Comparison of ENCODE assay signal across 19 cellular contexts in genomic region chr3:10665611-10666010, GRCh38.
DNase-seq lines count a peak whose midpoint lies in the region; ATAC-seq, FAIRE-seq and TF ChIP-seq lines count a peak whose summit lies in the region.
"Had no signal": no experiment of that assay in that cellular context is flagged by ENCODE, and none has a peak within 500 bp of the region (broad histone marks: within the 10 kb centered on the region; RNA-seq: fewer than 3 reads in every experiment).

No MANE protein-coding gene starts in this region.

- peak; percentile 46 for TF ChIP-seq RAD21 in liver (IDR thresholded peaks at IDR 0.05)
- TF ChIP-seq RAD21 in HepG2 (CRISPR knock-in tag; IDR thresholded peaks at IDR 0.05), result no peak

- no peak for FAIRE-seq in HepG2 (lab: Jason Lieb, UNC)
- FAIRE-seq: GM12891, GM18507, H54 had no signal

- H3K79me2 ChIP-seq in HepG2 (ENCODE audit: insufficient read depth, low read length) (no peaks in the 10 kb centered on the region), PC-3 (ENCODE audit: low read length) (no peaks in the 10 kb centered on the region)

- in situ Hi-C loops in HepG2 (cut with HindIII; ENCODE audit: extremely low pct_ligation_motif_present, low pct_unique_long_range_greater_than_20kb), result no loop called here

- no peaks in the 10 kb centered on the region for H3K9me3 Mint-ChIP-seq in endothelial cell (ENCODE audit: unreplicated experiment)

- no peak overlapping the region for H3K4me3 Mint-ChIP-seq in endothelial cell (ENCODE audit: unreplicated experiment)
- H3K4me3 Mint-ChIP-seq: CD4-positive, alpha-beta memory T cell had no signal

- H3K9me2 ChIP-seq in PC-3 (replicated peaks; ENCODE audit: low read length), result no peaks in the 10 kb centered on the region

- TF ChIP-seq EP300 in HepG2 (IDR thresholded peaks at IDR 0.05; ENCODE audit: low read depth in 2 of 2, low read length in 2 of 2) (no peak), HepG2 (CRISPR knock-in tag; IDR thresholded peaks at IDR 0.05; ENCODE audit: borderline replicate concordance) (no peak)

- no peaks in the 10 kb centered on the region for H3K36me3 ChIP-seq in liver (ENCODE audit: control insufficient read depth in 4 of 4, insufficient read depth in 3 of 4, low read depth in 1 of 4, low read length in 3 of 4)
- no peaks in the 10 kb centered on the region for H3K36me3 ChIP-seq in HepG2 (replicated peaks in 1 of 2; ENCODE audit: control insufficient read depth in 1 of 2, insufficient read depth in 2 of 2, low read length in 2 of 2)
- H3K36me3 ChIP-seq in PC-3 (ENCODE audit: low read depth, low read length), result no peaks in the 10 kb centered on the region
- H3K36me3 ChIP-seq: HAP-1 had no signal

- H3K9ac ChIP-seq in liver (ENCODE audit: low read depth in 1 of 2, low read length in 2 of 2) (no peak overlapping the region), HepG2 (ENCODE audit: insufficient read depth, low read depth, low read length) (no peak overlapping the region), PC-3 (ENCODE audit: low read length) (no peak overlapping the region)

- H3K27ac ChIP-seq in liver (ENCODE audit: low read depth in 1 of 2, low read length in 2 of 2) (no peak overlapping the region), HepG2 (ENCODE audit: extremely low read length, insufficient read depth, low read length) (no peak overlapping the region), PC-3 (ENCODE audit: low read length) (no peak overlapping the region)

- H3K4me1 ChIP-seq in liver (ENCODE audit: control insufficient read depth in 4 of 4, insufficient read depth in 4 of 4, low read length in 3 of 4) (peaks cover 3 to 15% (median 10%) of the 10 kb centered on the region in 4 donors), HepG2 (ENCODE audit: insufficient read depth, low read length) (peaks cover 14% of the 10 kb centered on the region), PC-3 (ENCODE audit: insufficient read depth, low read length) (no peaks in the 10 kb centered on the region)
- H3K4me1 ChIP-seq: HAP-1 had no signal

- H3K4me3 ChIP-seq in liver (ENCODE audit: low read depth in 1 of 3, low read length in 3 of 3) (no peak overlapping the region), HepG2 (replicated peaks in 1 of 3; ENCODE audit: insufficient read depth in 1 of 3, low read depth in 2 of 3, low read length in 3 of 3) (no peak overlapping the region), PC-3 (ENCODE audit: low read length) (no peak overlapping the region)
- H3K4me3 ChIP-seq: HAP-1 had no signal

- POLR2A ChIA-PET in HepG2 (lab: Yijun Ruan, JAX), result no interaction called here
- POLR2A ChIA-PET in PC-3 (lab: Charles Lee; ENCODE audit: unreplicated experiment), result interaction anchor here (0.6 kb wide), 1 partner anchor 301 kb away, joined by 3 read pairs; no protein-coding TSS in a partner anchor

- TF ChIP-seq CTCF in liver (IDR thresholded peaks at IDR 0.05; ENCODE audit: low read depth, low read length, missing input control), result no peak
- no peak for TF ChIP-seq CTCF in HepG2 (CRISPR knock-in tag; IDR thresholded peaks at IDR 0.05)
- no peak for TF ChIP-seq CTCF in PC-3 (conservative IDR thresholded peaks at IDR 0.05; ENCODE audit: low read depth, low read length)
- TF ChIP-seq CTCF in endothelial cell (IDR thresholded peaks at IDR 0.05; ENCODE audit: unreplicated experiment), result no peak

- H3K9me3 ChIP-seq in liver (ENCODE audit: control insufficient read depth in 4 of 4, low read length in 3 of 4) (no peaks in the 10 kb centered on the region), HepG2 (ENCODE audit: low read length) (no peaks in the 10 kb centered on the region), PC-3 (ENCODE audit: low read length) (no peaks in the 10 kb centered on the region)
- H3K9me3 ChIP-seq: HAP-1 had no signal

- no peaks in the 10 kb centered on the region for H3K36me3 Mint-ChIP-seq in endothelial cell (ENCODE audit: low read depth, unreplicated experiment)
- H3K36me3 Mint-ChIP-seq: CD4-positive, alpha-beta memory T cell had no signal

- ATAC-seq in HepG2 (no peak), PC-3 (peak; percentile 46; the same call in 1 of the 2 replicates), left lobe of liver (peak; percentile 52)

- peaks cover 6% of the 10 kb centered on the region for H3K27me3 Mint-ChIP-seq in endothelial cell (ENCODE audit: unreplicated experiment)

- intact Hi-C loops in HepG2 (cut with micrococcal nuclease; ENCODE audit: unreplicated experiment), result no loop called here
- intact Hi-C loops in PC-3 (cut with micrococcal nuclease), result no loop called here

- H3K27me3 ChIP-seq in liver (ENCODE audit: control insufficient read depth in 4 of 4, insufficient read depth in 4 of 4, low read length in 3 of 4), result no peaks in the 10 kb centered on the region
- peaks cover 1 to 21% of the 10 kb centered on the region in 2 experiments; a peak in 4 of 5 replicates for H3K27me3 ChIP-seq in HepG2 (ENCODE audit: control insufficient read depth in 1 of 2, insufficient read depth in 2 of 2, low read length in 2 of 2)
- H3K27me3 ChIP-seq in PC-3 (ENCODE audit: low read length), result peaks cover 74% of the 10 kb centered on the region

- H3F3A ChIP-seq in PC-3 (ENCODE audit: low read length, unreplicated experiment), result no peaks in the 10 kb centered on the region

- H2AFZ ChIP-seq in HepG2 (ENCODE audit: low read length) (no peak overlapping the region), PC-3 (ENCODE audit: low read length) (no peak overlapping the region)

- H3K4me1 Mint-ChIP-seq in endothelial cell (ENCODE audit: unreplicated experiment), result no peaks in the 10 kb centered on the region

- 75% methylated on average over 1 of the region's 1 CpG for WGBS in liver
- WGBS in HepG2 (ENCODE audit: low lambda C conversion rate), result no CpG with 5 or more reads among the region's 1 CpG

- CTCF ChIA-PET in HepG2 (lab: Yijun Ruan, JAX; ENCODE audit: low intra/inter-chr PET ratio, low total read pairs), result no interaction called here
- CTCF ChIA-PET in PC-3 (lab: Charles Lee), result no interaction called here

- no peak for TF ChIP-seq POLR2A in HepG2 (IDR thresholded peaks at IDR 0.05; ENCODE audit: insufficient read depth in 1 of 2, low read depth in 2 of 2, low read length in 2 of 2)

- no TSS peak for BruUV-seq in HepG2 (replicated peaks; lab: Mats Ljungman, UMichigan)
- BruUV-seq in PC-3 (replicated peaks; lab: Mats Ljungman, UMichigan), result no TSS peak

- no peak overlapping the region for H3K27ac Mint-ChIP-seq in endothelial cell (ENCODE audit: unreplicated experiment)

- H4K20me1 ChIP-seq in HepG2 (ENCODE audit: insufficient read depth, low read length) (no peaks in the 10 kb centered on the region), PC-3 (ENCODE audit: low read length) (no peaks in the 10 kb centered on the region)

- no peak for DNase-seq in HepG2 (ENCODE audit: low spot score)
- no peak for DNase-seq in PC-3
- DNase-seq in left lobe of liver (ENCODE audit: low spot score), result peak; percentile 41
- no peak for DNase-seq in endothelial cell (ENCODE audit: low spot score)
- no peak for DNase-seq in NCI-H2227 (lab: John Stamatoyannopoulos, UW; ENCODE audit: unreplicated experiment)
- no peak for DNase-seq in HuH-7.5 (ENCODE audit: low spot score)
- DNase-seq: 8988T; Calu3; CD4-positive, alpha-beta memory T cell; COR-L47; DMS79; EL; GF-D8; GOT3 had no signal

- H3K4me2 ChIP-seq in HepG2 (ENCODE audit: low read depth, low read length), result no peak overlapping the region
- no peak overlapping the region for H3K4me2 ChIP-seq in PC-3 (ENCODE audit: low read length)

TF ChIP-seq in liver, 16 proteins besides CTCF, POLR2A, EP300 and RAD21:
- TF ChIP-seq FOXA2 (IDR thresholded peaks at IDR 0.05) (no peak), MAX (IDR thresholded peaks at IDR 0.05) (no peak), RXRA (IDR thresholded peaks at IDR 0.05) (no peak), YY1 (IDR thresholded peaks at IDR 0.05) (no peak), HNF4G (IDR thresholded peaks at IDR 0.05) (no peak), FOXA1 (IDR thresholded peaks at IDR 0.05) (no peak), HNF4A (conservative IDR thresholded peaks at IDR 0.05) (no peak), GABPA (IDR thresholded peaks at IDR 0.05 in 1 of 2, conservative IDR thresholded peaks at IDR 0.05 in 1 of 2) (no peak), ATF3 (IDR thresholded peaks at IDR 0.05) (no peak), TAF1 (conservative IDR thresholded peaks at IDR 0.05) (no peak)

TF ChIP-seq in HepG2, 621 proteins besides CTCF, POLR2A, EP300 and RAD21:
- TF ChIP-seq AGO1 (IDR thresholded peaks at IDR 0.05; ENCODE audit: low read depth, low read length, poor library complexity, severe bottlenecking), result no peak
